Comparison of ENCODE assay signal across 26 cellular contexts in the genomic region with DNA sequence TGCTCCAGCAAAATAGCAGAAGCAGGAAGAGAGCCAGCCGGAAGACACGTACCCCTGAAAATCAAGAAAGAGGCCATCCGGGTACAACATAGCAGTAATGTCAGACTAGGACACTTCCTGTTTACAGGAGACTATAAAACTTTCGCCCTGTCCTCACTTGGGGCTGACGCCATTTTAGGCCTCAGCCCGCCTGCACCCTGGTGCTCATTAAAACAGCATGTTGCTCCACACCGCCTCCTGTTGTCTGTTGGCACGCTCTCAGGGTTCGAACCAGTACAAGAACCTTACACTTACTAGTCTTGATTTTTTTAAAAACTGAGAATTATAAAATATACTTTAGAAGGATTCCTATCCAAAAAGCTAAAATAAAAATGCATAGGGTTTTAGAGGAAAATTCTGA.
"Had no signal": no experiment of that assay in that cellular context is flagged by ENCODE, and none has a peak within 500 bp of the region (broad histone marks: within the 10 kb centered on the region; RNA-seq: fewer than 3 reads in every experiment).

No MANE protein-coding gene starts in this region.

- H3K36me3 ChIP-seq: stomach, thyroid gland had no signal

- H3K4me1 Mint-ChIP-seq: activated CD8-positive, alpha-beta memory T cell treated with anti-CD3 and anti-CD28 coated beads, Interleukin-2, amount 10 ng/mL, durations not matched to agents 7 days and 5 days; activated naive CD4-positive, alpha-beta T cell treated with anti-CD3 and anti-CD28 coated beads, Interleukin-2, amount 50 U/mL, for 24 hours; activated naive CD8-positive, alpha-beta T cell treated with anti-CD3 and anti-CD28 coated beads, Interleukin-2, amount 50 U/mL, for 24 hours; naive thymus-derived CD4-positive, alpha-beta T cell; stimulated activated naive B cell treated with anti-CD40 and anti-IgM and Interleukin-4, amounts not matched to agents 10 μg/mL and 1 μg/mL and 100 μg/mL, for 72 hours had no signal

- FAIRE-seq: bronchial epithelial cell, TTC549 had no signal

- H3K9me3 ChIP-seq: psoas muscle, stomach, thyroid gland had no signal

- H3K4me3 ChIP-seq: psoas muscle, smooth muscle cell, stomach, thyroid gland had no signal

- H3K4me3 Mint-ChIP-seq: activated CD8-positive, alpha-beta memory T cell treated with anti-CD3 and anti-CD28 coated beads, Interleukin-2, amount 10 ng/mL, durations not matched to agents 7 days and 5 days; activated CD8-positive, alpha-beta T cell treated with anti-CD3 and anti-CD28 coated beads, Interleukin-2, amount 10 ng/mL, durations not matched to agents 7 days and 5 days; activated naive CD4-positive, alpha-beta T cell treated with anti-CD3 and anti-CD28 coated beads, Interleukin-2, amount 50 U/mL, for 24 hours; activated naive CD8-positive, alpha-beta T cell treated with anti-CD3 and anti-CD28 coated beads, Interleukin-2, amount 50 U/mL, for 24 hours; central memory CD8-positive, alpha-beta T cell; dendritic cell treated with granulocyte-macrophage colony-stimulating factor and Interleukin-4, amounts not matched to agents 40 ng/mL and 50 ng/mL, for 4 days; naive thymus-derived CD4-positive, alpha-beta T cell; stimulated activated naive B cell treated with anti-CD40 and anti-IgM and Interleukin-4, amounts not matched to agents 10 μg/mL and 1 μg/mL and 100 μg/mL, for 72 hours had no signal

- H3K27me3 ChIP-seq: stomach, thyroid gland had no signal

- H3K36me3 Mint-ChIP-seq: activated CD8-positive, alpha-beta memory T cell treated with anti-CD3 and anti-CD28 coated beads, Interleukin-2, amount 10 ng/mL, durations not matched to agents 7 days and 5 days; activated naive CD4-positive, alpha-beta T cell treated with anti-CD3 and anti-CD28 coated beads, Interleukin-2, amount 50 U/mL, for 24 hours; naive thymus-derived CD4-positive, alpha-beta T cell; stimulated activated naive B cell treated with anti-CD40 and anti-IgM and Interleukin-4, amounts not matched to agents 10 μg/mL and 1 μg/mL and 100 μg/mL, for 72 hours had no signal

- H3K27ac ChIP-seq: parathyroid adenoma, psoas muscle, thyroid gland, VCaP had no signal

- H3K27ac Mint-ChIP-seq: activated CD8-positive, alpha-beta memory T cell treated with anti-CD3 and anti-CD28 coated beads, Interleukin-2, amount 10 ng/mL, durations not matched to agents 7 days and 5 days; activated CD8-positive, alpha-beta T cell treated with anti-CD3 and anti-CD28 coated beads, Interleukin-2, amount 10 ng/mL, durations not matched to agents 7 days and 5 days; activated naive CD4-positive, alpha-beta T cell treated with anti-CD3 and anti-CD28 coated beads, Interleukin-2, amount 50 U/mL, for 24 hours; activated naive CD8-positive, alpha-beta T cell treated with anti-CD3 and anti-CD28 coated beads, Interleukin-2, amount 50 U/mL, for 24 hours; activated T-helper 2 cell treated with anti-CD3 and anti-CD28 coated beads, Interferon-gamma antibody, Interleukin-2, Interleukin-4, amounts not matched to agents 10 μg/mL and 5 μg/mL and 100 μg/mL, durations not matched to agents 14 hours and 24 hours and 36 hours; dendritic cell treated with granulocyte-macrophage colony-stimulating factor and Interleukin-4, amounts not matched to agents 40 ng/mL and 50 ng/mL, for 4 days; naive thymus-derived CD4-positive, alpha-beta T cell; stimulated activated naive B cell treated with anti-CD40 and anti-IgM and Interleukin-4, amounts not matched to agents 10 μg/mL and 1 μg/mL and 100 μg/mL, for 72 hours had no signal

- H3K4me1 ChIP-seq: parathyroid adenoma, psoas muscle, thyroid gland had no signal

- H3K9me3 Mint-ChIP-seq: activated naive CD4-positive, alpha-beta T cell treated with anti-CD3 and anti-CD28 coated beads, Interleukin-2, amount 50 U/mL, for 24 hours; central memory CD8-positive, alpha-beta T cell had no signal

- DNase-seq: activated CD4-positive, CD25-positive, alpha-beta regulatory T cell treated with anti-CD3 and anti-CD28 coated beads, Interleukin-2, amount 50 U/mL, for 72 hours; activated CD8-positive, alpha-beta memory T cell treated with anti-CD3 and anti-CD28 coated beads, Interleukin-2, amount 10 ng/mL, durations not matched to agents 7 days and 5 days; activated CD8-positive, alpha-beta T cell treated with anti-CD3 and anti-CD28 coated beads, Interleukin-2, amount 10 ng/mL, durations not matched to agents 7 days and 5 days; activated naive CD8-positive, alpha-beta T cell treated with anti-CD3 and anti-CD28 coated beads, Interleukin-2, amount 50 U/mL, for 24 hours; activated T-cell treated with anti-CD3 and anti-CD28 coated beads, Interleukin-2, amount 50 U/mL, for 48 hours; head of caudate nucleus; hippocampal formation; left cardiac atrium; midbrain; naive thymus-derived CD4-positive, alpha-beta T cell; nucleus accumbens; psoas muscle; stimulated activated CD4-positive, alpha-beta T cell treated with anti-CD3 and anti-CD28 coated beads, Interleukin-1b, Interleukin-23, amount 100 ng/mL, for 48 hours; stimulated activated naive B cell treated with anti-CD40 and anti-IgM and Interleukin-4, amounts not matched to agents 10 μg/mL and 1 μg/mL and 100 μg/mL, for 72 hours; stomach; T-helper 1 cell; thyroid gland had no signal

- ATAC-seq: activated CD8-positive, alpha-beta memory T cell treated with anti-CD3 and anti-CD28 coated beads, Interleukin-2, amount 10 ng/mL, durations not matched to agents 7 days and 5 days; activated CD8-positive, alpha-beta T cell treated with anti-CD3 and anti-CD28 coated beads, Interleukin-2, amount 10 ng/mL, durations not matched to agents 7 days and 5 days; activated naive CD8-positive, alpha-beta T cell treated with anti-CD3 and anti-CD28 coated beads, Interleukin-2, amount 50 U/mL, for 24 hours; naive thymus-derived CD4-positive, alpha-beta T cell; psoas muscle; stimulated activated naive B cell treated with anti-CD40 and anti-IgM and Interleukin-4, amounts not matched to agents 10 μg/mL and 1 μg/mL and 100 μg/mL, for 72 hours had no signal
